ENCODE assay signal across 11 cellular contexts in the genomic region with DNA sequence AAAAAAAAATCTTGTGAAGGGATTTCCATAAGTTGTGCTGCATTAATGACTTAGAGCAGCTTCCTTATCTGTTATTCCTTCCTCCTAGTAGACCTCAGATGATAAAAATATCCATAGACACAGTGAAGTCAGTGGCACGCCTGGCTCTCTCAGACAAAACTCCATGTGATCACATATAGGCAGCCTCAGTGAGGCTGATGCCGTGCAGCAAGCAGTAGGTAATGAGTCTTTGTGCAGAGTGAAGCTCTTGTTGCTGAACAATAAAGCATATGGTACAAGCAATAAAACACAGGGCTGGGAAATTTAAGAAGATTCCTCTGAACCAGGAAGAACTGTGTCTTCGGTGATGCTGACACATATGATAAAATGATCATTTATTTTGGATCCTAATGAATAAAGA.
A peak's percentile ranks its signal among the peaks of the same experiment; 100 is the strongest.
DNase-seq lines count a peak whose midpoint lies in the region; ATAC-seq and TF ChIP-seq lines count a peak whose summit lies in the region.
"Had no signal": no experiment of that assay in that cellular context is flagged by ENCODE, and none has a peak within 500 bp of the region (broad histone marks: within the 10 kb centered on the region; RNA-seq: fewer than 3 reads in every experiment).

No MANE protein-coding gene starts in this region.

- H4K91ac ChIP-seq in neuronal stem cell (ENCODE audit: low read depth, low read length, poor library complexity) = no peak overlapping the region

- no peak overlapping the region for H3K9ac ChIP-seq in neuronal stem cell (ENCODE audit: low read depth, low read length, poor library complexity)
- H3K9ac ChIP-seq: parathyroid adenoma had no signal

- no peak overlapping the region for H4K8ac ChIP-seq in neuronal stem cell (ENCODE audit: low read depth, low read length)

- H2BK12ac ChIP-seq in neuronal stem cell (ENCODE audit: low read length) = no peak overlapping the region

- DNase-seq in HEK293T (ENCODE audit: extremely low spot score) (peak; percentile 44), NCI-H345 treated with DMSO at 0.1 percent for 48 hours (lab: John Stamatoyannopoulos, UW; ENCODE audit: unreplicated experiment) (peak; percentile 85), chondrocyte (ENCODE audit: low spot score) (no peak), neuronal stem cell (ENCODE audit: low spot score) (no peak), NCI-H1048 (lab: John Stamatoyannopoulos, UW) (no peak)
- DNase-seq: cortex of kidney had no signal

- H2AFZ ChIP-seq in neuronal stem cell (ENCODE audit: low read length) = peak overlapping the region; percentile 39
- H2AFZ ChIP-seq: parathyroid adenoma had no signal

- no peaks in the 10 kb centered on the region for H3K9me3 ChIP-seq in neuronal stem cell (replicated peaks in 1 of 2; ENCODE audit: control insufficient read depth in 2 of 2, insufficient read depth in 1 of 2, low read depth in 1 of 2, low read length in 2 of 2)

- no peaks in the 10 kb centered on the region for H3K27me3 Mint-ChIP-seq in chondrocyte (ENCODE audit: low read depth)

- H3K79me1 ChIP-seq in neuronal stem cell (ENCODE audit: low read depth, low read length) = no peaks in the 10 kb centered on the region

- no peak overlapping the region for H3K4me2 ChIP-seq in neuronal stem cell (ENCODE audit: insufficient read depth, low read length, poor library complexity, severe bottlenecking)

- CTCF ChIA-PET in HEK293T (lab: Yijun Ruan, JAX) = interaction anchor here (0.6 to 1.2 kb wide), 3 partner anchors 8 to 170 kb away, joined by 3 to 4 read pairs (median 3); no protein-coding TSS in a partner anchor

- no peak overlapping the region for H3K14ac ChIP-seq in neuronal stem cell (ENCODE audit: low read length)

- no peak overlapping the region for H3K27ac ChIP-seq in neuronal stem cell (replicated peaks; ENCODE audit: low read length)
- H3K27ac ChIP-seq: parathyroid adenoma had no signal

- H2AK5ac ChIP-seq in neuronal stem cell (ENCODE audit: low read depth, low read length) = no peak overlapping the region

- H3K23ac ChIP-seq in neuronal stem cell (ENCODE audit: low read depth, low read length, poor library complexity) = no peak overlapping the region

- H3K4ac ChIP-seq in neuronal stem cell (ENCODE audit: low read length) = no peak overlapping the region

- H2BK15ac ChIP-seq in neuronal stem cell (ENCODE audit: low read length) = no peak overlapping the region

- H3K18ac ChIP-seq in neuronal stem cell (ENCODE audit: low read length) = no peak overlapping the region

- no peak overlapping the region for H2BK120ac ChIP-seq in neuronal stem cell (ENCODE audit: low read depth, low read length)

- no peak for ATAC-seq in HG03159 (IDR thresholded peaks at IDR 0.05; ENCODE audit: unreplicated experiment)
- no peak for ATAC-seq in HG02588 (IDR thresholded peaks at IDR 0.05; ENCODE audit: unreplicated experiment)
- ATAC-seq in GM19397 (IDR thresholded peaks at IDR 0.05; ENCODE audit: unreplicated experiment) = no peak
- ATAC-seq: K562 had no signal

- POLR2A ChIA-PET in HEK293T (lab: Yijun Ruan, JAX) = no interaction called here

- no peak overlapping the region for H3K4me3 Mint-ChIP-seq in chondrocyte (ENCODE audit: unreplicated experiment)

- H3K36me3 ChIP-seq in neuronal stem cell (replicated peaks in 1 of 2; ENCODE audit: control insufficient read depth in 2 of 2, insufficient read depth in 2 of 2, low read length in 2 of 2) = no peaks in the 10 kb centered on the region

- peaks cover 24% of the 10 kb centered on the region for H3K4me1 Mint-ChIP-seq in chondrocyte (ENCODE audit: low read depth)

- no peaks in the 10 kb centered on the region for H3K36me3 Mint-ChIP-seq in chondrocyte (ENCODE audit: low read depth)

- peak overlapping the region; percentile 52 for H3K27ac Mint-ChIP-seq in chondrocyte (ENCODE audit: unreplicated experiment)

- no peak for TF ChIP-seq CTCF in chondrocyte (IDR thresholded peaks at IDR 0.05)

- WGBS in neuronal stem cell (ENCODE audit: extremely low coverage in 2 of 2, insufficient read length in 2 of 2, insufficient replicate concordance in 1 of 2), 2 donors = no CpG with 5 or more reads among the region's 3 CpGs

- H3K4me3 ChIP-seq in neuronal stem cell (ENCODE audit: low read length in 2 of 2) = peak overlapping the region in 1 of 2 donors; percentile 56
- H3K4me3 ChIP-seq: K562 had no signal

- H2BK5ac ChIP-seq in neuronal stem cell (ENCODE audit: low read length) = no peak overlapping the region

- H3K4me1 ChIP-seq in neuronal stem cell (ENCODE audit: control insufficient read depth in 2 of 2, insufficient read depth in 1 of 2, low read depth in 1 of 2, low read length in 2 of 2) = peaks cover 4 to 8% of the 10 kb centered on the region in 2 donors
- H3K4me1 ChIP-seq: parathyroid adenoma had no signal

- H3K9me3 Mint-ChIP-seq in chondrocyte (ENCODE audit: low read depth) = no peaks in the 10 kb centered on the region

- H3K27me3 ChIP-seq in neuronal stem cell (ENCODE audit: control insufficient read depth in 3 of 3, insufficient read depth in 3 of 3, low read depth in 1 of 3, low read length in 3 of 3) = no peaks in the 10 kb centered on the region

TF ChIP-seq in HEK293T, 16 proteins besides CTCF, POLR2A, EP300 and RAD21:
- TF ChIP-seq NFRKB (IDR thresholded peaks at IDR 0.05) = no peak
- no peak for TF ChIP-seq ARNT (IDR thresholded peaks at IDR 0.05)
- TF ChIP-seq TARDBP (IDR thresholded peaks at IDR 0.05) = no peak
- no peak for TF ChIP-seq BHLHE40 (IDR thresholded peaks at IDR 0.05; ENCODE audit: borderline replicate concordance)
- no peak for TF ChIP-seq LEF1 (IDR thresholded peaks at IDR 0.05; ENCODE audit: borderline replicate concordance)
- no peak for TF ChIP-seq FOXM1 (IDR thresholded peaks at IDR 0.05; ENCODE audit: borderline replicate concordance)
- TF ChIP-seq SP1 (IDR thresholded peaks at IDR 0.05) = no peak
- TF ChIP-seq CTBP1 (IDR thresholded peaks at IDR 0.05; ENCODE audit: borderline replicate concordance) = no peak
- TF ChIP-seq FOXA1 (IDR thresholded peaks at IDR 0.05) = no peak
- TF ChIP-seq, protein P1, sequence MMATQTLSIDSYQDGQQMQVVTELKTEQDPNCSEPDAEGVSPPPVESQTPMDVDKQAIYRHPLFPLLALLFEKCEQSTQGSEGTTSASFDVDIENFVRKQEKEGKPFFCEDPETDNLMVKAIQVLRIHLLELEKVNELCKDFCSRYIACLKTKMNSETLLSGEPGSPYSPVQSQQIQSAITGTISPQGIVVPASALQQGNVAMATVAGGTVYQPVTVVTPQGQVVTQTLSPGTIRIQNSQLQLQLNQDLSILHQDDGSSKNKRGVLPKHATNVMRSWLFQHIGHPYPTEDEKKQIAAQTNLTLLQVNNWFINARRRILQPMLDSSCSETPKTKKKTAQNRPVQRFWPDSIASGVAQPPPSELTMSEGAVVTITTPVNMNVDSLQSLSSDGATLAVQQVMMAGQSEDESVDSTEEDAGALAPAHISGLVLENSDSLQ (IDR thresholded peaks at IDR 0.05) = no peak
- no peak for TF ChIP-seq SUZ12 (IDR thresholded peaks at IDR 0.05)
- no peak for TF ChIP-seq FOXK2 (IDR thresholded peaks at IDR 0.05)
- TF ChIP-seq ZNF384 (IDR thresholded peaks at IDR 0.05) = no peak
- TF ChIP-seq ELF4 (IDR thresholded peaks at IDR 0.05) = no peak
- TF ChIP-seq HDGF (IDR thresholded peaks at IDR 0.05; ENCODE audit: borderline replicate concordance) = no peak
- TF ChIP-seq L3MBTL2 (conservative IDR thresholded peaks at IDR 0.05) = no peak

Comparison
In these comparisons a context has a peak if more than half of its experiments do, and no peak if none do; other contexts are left out.
1. DNase-seq: peak in HEK293T (single experiment) and NCI-H345 treated with DMSO at 0.1 percent for 48 hours (single experiment); none in chondrocyte (single experiment), neuronal stem cell (single experiment) and NCI-H1048 (single experiment).